27 cellular contexts compared by ENCODE assay signal in the genomic region with DNA sequence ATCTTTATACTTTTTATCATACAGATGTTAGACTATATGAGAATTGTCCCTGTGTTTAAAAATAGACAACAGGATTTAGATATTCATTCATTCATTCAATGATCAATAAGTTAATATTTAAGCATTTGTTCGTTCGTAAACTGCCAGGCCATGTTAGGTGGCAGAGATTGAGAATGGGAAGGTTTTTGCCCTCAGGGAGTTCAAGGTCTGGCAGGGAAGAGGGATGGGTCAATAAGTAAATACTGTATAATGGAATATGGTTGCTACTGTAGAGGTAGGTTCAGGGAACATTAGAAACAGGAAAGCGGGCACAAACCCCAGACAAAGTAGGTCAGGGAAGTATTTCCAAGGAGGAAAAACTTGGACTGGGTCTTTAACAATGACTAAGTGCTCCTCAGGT.
"Had no signal": no experiment of that assay in that cellular context is flagged by ENCODE, and none has a peak within 500 bp of the region (broad histone marks: within the 10 kb centered on the region; RNA-seq: fewer than 3 reads in every experiment).

No MANE protein-coding gene starts in this region.

- H3K27me3 ChIP-seq: stomach, suprapubic skin, testis, thyroid gland, tibial artery, tibial nerve, transverse colon, upper lobe of left lung, upper lobe of right lung, uterus, vagina had no signal

- ATAC-seq: stimulated activated effector memory CD8-positive, alpha-beta T cell treated with anti-CD3 and anti-CD28 coated beads, Interleukin-12 subunit alpha, Interleukin-12 subunit beta, amount 100 ng/mL, for 72 hours; stimulated activated memory B cell treated with anti-CD40 and anti-IgM and Interleukin-4, amounts not matched to agents 10 μg/mL and 1 μg/mL and 100 μg/mL, for 72 hours; stimulated activated naive B cell treated with anti-CD40 and anti-IgM and Interleukin-4, amounts not matched to agents 10 μg/mL and 1 μg/mL and 100 μg/mL, for 72 hours; stimulated activated naive CD8-positive, alpha-beta T cell treated with anti-CD3 and anti-CD28 coated beads, Interleukin-15, amount 100 ng/mL, for 72 hours; stimulated activated naive CD8-positive, alpha-beta T cell treated with anti-CD3 and anti-CD28 coated beads, Interleukin-15, Interleukin-2, amounts not matched to agents 100 U/mL and 50 U/mL, for 24 hours; upper lobe of right lung had no signal

- DNase-seq: stimulated activated CD4-positive, alpha-beta T cell treated with anti-CD3 and anti-CD28 coated beads, Interleukin-2, amount 100 ng/mL, for 48 hours; stimulated activated CD4-positive, alpha-beta T cell treated with anti-CD3 and anti-CD28 coated beads, Interleukin-4, amount 100 ng/mL, for 1 hour; stimulated activated CD4-positive, alpha-beta T cell treated with anti-CD3 and anti-CD28 coated beads, Interleukin-4, amount 100 ng/mL, for 24 hours; stimulated activated CD4-positive, alpha-beta T cell treated with anti-CD3 and anti-CD28 coated beads, Interleukin-4, amount 100 ng/mL, for 4 hours; stimulated activated CD8-positive, alpha-beta memory T cell treated with anti-CD3 and anti-CD28 coated beads, Interleukin-4, amount 100 ng/mL, for 48 hours; stimulated activated naive B cell treated with anti-CD40 and anti-IgM and Interleukin-4, amounts not matched to agents 10 μg/mL and 1 μg/mL and 100 μg/mL, for 72 hours; stimulated activated naive CD4-positive, alpha-beta T cell; stimulated activated naive CD4-positive, alpha-beta T cell treated with Interleukin-2 at 50 U/mL for 16 hours; stimulated activated naive CD8-positive, alpha-beta T cell treated with anti-CD3 and anti-CD28 coated beads, Interleukin-15, amount 100 ng/mL, for 72 hours; stimulated activated naive CD8-positive, alpha-beta T cell treated with anti-CD3 and anti-CD28 coated beads, Interleukin-15, Interleukin-2, amounts not matched to agents 100 U/mL and 50 U/mL, for 24 hours; stomach; substantia nigra; testis; thyroid gland; tibial artery; transverse colon; trophoblast cell; upper lobe of left lung; upper lobe of right lung; uterus had no signal

- H3K36me3 ChIP-seq: suprapubic skin, thyroid gland, transverse colon, upper lobe of left lung, upper lobe of right lung, uterus, vagina had no signal

- H3K4me3 ChIP-seq: stomach, suprapubic skin, testis, thoracic aorta, thyroid gland, tibial artery, tibial nerve, transverse colon, upper lobe of left lung, upper lobe of right lung, uterus, vagina had no signal

- H3K27ac ChIP-seq: stomach, suprapubic skin, testis, thoracic aorta, thyroid gland, tibial artery, tibial nerve, transverse colon, upper lobe of left lung, upper lobe of right lung, uterus, vagina had no signal

- FAIRE-seq: urothelium cell line had no signal

- H3K9me3 ChIP-seq: suprapubic skin, testis, thoracic aorta, thyroid gland, tibial artery, tibial nerve, transverse colon, upper lobe of left lung, upper lobe of right lung, uterus, vagina had no signal

- H3K4me1 ChIP-seq: stomach, suprapubic skin, testis, thyroid gland, tibial nerve, transverse colon, upper lobe of left lung, upper lobe of right lung, uterus, vagina had no signal
